Comparison of ENCODE assay signal across 2 cellular contexts in the genomic region with DNA sequence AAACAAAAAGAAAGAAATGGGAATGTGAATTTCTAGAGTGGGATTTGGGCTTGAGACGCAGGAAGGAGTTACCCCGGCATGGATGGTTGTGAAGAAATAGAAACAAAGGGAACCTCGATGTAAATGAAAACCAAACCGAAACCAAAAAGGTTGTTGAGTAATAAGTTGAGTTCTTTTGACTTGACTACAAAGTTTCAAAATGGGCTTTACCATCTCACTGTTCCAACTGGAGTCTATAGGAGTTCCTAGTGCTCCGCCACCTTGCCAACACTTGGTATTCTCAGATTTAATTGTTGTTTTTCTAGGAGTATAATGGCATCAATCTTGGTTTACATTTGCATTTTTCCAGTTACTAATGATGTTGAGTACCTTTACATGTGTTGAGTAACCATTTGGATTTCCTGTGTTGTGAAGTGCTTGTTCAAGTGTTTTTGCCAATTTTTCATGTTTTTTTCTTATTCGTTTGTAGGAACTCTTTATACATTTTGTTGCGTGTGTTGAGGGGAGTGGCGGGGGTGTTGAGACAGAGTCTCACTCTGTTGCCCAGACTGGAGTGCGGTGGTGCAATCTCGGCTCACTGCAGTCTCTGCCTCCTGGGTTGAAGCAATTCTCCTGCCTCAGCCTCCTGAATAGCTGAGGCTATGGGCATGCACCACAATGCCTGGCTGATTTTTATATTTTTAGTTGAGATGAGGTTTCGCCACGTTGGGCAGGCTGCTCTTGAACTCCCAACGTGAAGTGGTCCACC.
A peak's percentile ranks its signal among the peaks of the same experiment; 100 is the strongest.
TF ChIP-seq lines count a peak whose summit lies in the region.

No MANE protein-coding gene starts in this region.

TF ChIP-seq in GM12878, 131 proteins besides CTCF, POLR2A, EP300 and RAD21:
- TF ChIP-seq JUNB (IDR thresholded peaks at IDR 0.05), result peak; percentile 53; the same call in 1 of the 2 replicates
- 0 out of 2 replicates have a peak, but pooled peaks have one; percentile 23 for TF ChIP-seq ATF7 (IDR thresholded peaks at IDR 0.05; ENCODE audit: low read depth)
- TF ChIP-seq IRF4 (IDR thresholded peaks at IDR 0.05; ENCODE audit: low read depth, low read length), result peak; percentile 60; the same call in 1 of the 2 replicates
- TF ChIP-seq RUNX3 (IDR thresholded peaks at IDR 0.05; ENCODE audit: low read length), result peak; percentile 11; the same call in 1 of the 2 replicates
- no peak for TF ChIP-seq LARP7 (IDR thresholded peaks at IDR 0.05)
- 0 out of 2 replicates have a peak, but pooled peaks have one; percentile 38 for TF ChIP-seq CBX5 (IDR thresholded peaks at IDR 0.05; ENCODE audit: low read depth)
- TF ChIP-seq NFXL1 (IDR thresholded peaks at IDR 0.05; ENCODE audit: borderline replicate concordance), result no peak

TF ChIP-seq in SK-N-SH, 30 proteins besides CTCF, POLR2A, EP300 and RAD21:
- no peak for TF ChIP-seq SIN3A (IDR thresholded peaks at IDR 0.05; ENCODE audit: borderline replicate concordance, low read depth, low read length)
